In the genomic region with DNA sequence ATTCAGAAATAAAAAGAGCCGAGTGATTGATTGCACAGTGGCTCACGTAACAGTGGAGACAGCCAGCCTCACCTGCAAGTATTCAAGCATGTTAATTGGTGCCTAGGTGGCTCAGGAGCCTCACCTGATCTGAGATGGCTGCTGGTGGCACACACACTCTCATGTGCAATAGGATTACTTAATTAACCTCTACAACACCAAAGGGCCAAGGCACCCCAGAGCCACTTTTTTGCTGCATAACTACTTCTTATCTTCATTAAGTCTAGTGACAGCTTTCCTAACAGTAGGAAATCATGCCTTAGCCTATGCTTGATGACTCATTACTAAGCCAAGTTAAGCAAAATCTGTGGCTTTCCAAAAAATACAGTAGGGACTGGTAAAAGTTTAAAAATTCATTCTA, we compare ENCODE assay signal across 12 cellular contexts.
A peak's percentile ranks its signal among the peaks of the same experiment; 100 is the strongest.
DNase-seq lines count a peak whose midpoint lies in the region; ATAC-seq and TF ChIP-seq lines count a peak whose summit lies in the region.
"Had no signal": no experiment of that assay in that cellular context is flagged by ENCODE, and none has a peak within 500 bp of the region (broad histone marks: within the 10 kb centered on the region; RNA-seq: fewer than 3 reads in every experiment).

No MANE protein-coding gene starts in this region.

- H3K27me3 Mint-ChIP-seq in CD8-positive, alpha-beta memory T cell = peaks cover 0 to 7% of the 10 kb centered on the region in 2 donors
- H3K27me3 Mint-ChIP-seq: stimulated activated memory B cell treated with anti-CD40 and anti-IgM and Interleukin-4, amounts not matched to agents 10 μg/mL and 1 μg/mL and 100 μg/mL, for 72 hours had no signal

- H3K4me2 ChIP-seq in IMR-90 (ENCODE audit: low read depth, low read length) = peak overlapping the region; percentile 78
- peak overlapping the region; percentile 69 for H3K4me2 ChIP-seq in SK-N-SH
- H3K4me2 ChIP-seq in hepatocyte = peak overlapping the region; percentile 37

- dilution Hi-C loops in IMR-90 (cut with HindIII; ENCODE audit: low sequenced_read_pairs, unreplicated experiment) = no loop called here

- CTCF ChIA-PET in IMR-90 (lab: Yijun Ruan, JAX) = interaction anchor here (1.3 kb wide), 1 partner anchor 14 kb away, joined by 4 read pairs; no protein-coding TSS in a partner anchor
- CTCF ChIA-PET in SK-N-SH (lab: Yijun Ruan, JAX) = no interaction called here
- CTCF ChIA-PET in CD8-positive, alpha-beta memory T cell (lab: Charles Lee) = no interaction called here

- H3K27me3 ChIP-seq in IMR-90 (ENCODE audit: control insufficient read depth, insufficient read depth, low read length) (no peaks in the 10 kb centered on the region), SK-N-SH (ENCODE audit: insufficient read depth) (no peaks in the 10 kb centered on the region), hepatocyte (no peaks in the 10 kb centered on the region)
- H3K27me3 ChIP-seq in CD8-positive, alpha-beta memory T cell (ENCODE audit: insufficient read depth, low read length, poor library complexity, severe bottlenecking) = no peaks in the 10 kb centered on the region

- no peak overlapping the region for H3K14ac ChIP-seq in IMR-90 (replicated peaks; ENCODE audit: low read depth, low read length)

- no peak overlapping the region for H2AFZ ChIP-seq in IMR-90 (replicated peaks; ENCODE audit: low read length, poor library complexity)
- H2AFZ ChIP-seq in SK-N-SH (ENCODE audit: low read depth) = no peak overlapping the region
- H2AFZ ChIP-seq in hepatocyte = no peak overlapping the region

- no peaks in the 10 kb centered on the region for H3K9me3 Mint-ChIP-seq in CD8-positive, alpha-beta memory T cell
- H3K9me3 Mint-ChIP-seq: activated T-helper 17 cell treated with anti-CD3 and anti-CD28 coated beads, Interleukin-2, amount 50 U/mL, for 72 hours; stimulated activated memory B cell treated with anti-CD40 and anti-IgM and Interleukin-4, amounts not matched to agents 10 μg/mL and 1 μg/mL and 100 μg/mL, for 72 hours had no signal

- H3K56ac ChIP-seq in IMR-90 (ENCODE audit: extremely low read depth, insufficient read depth, low read length) = no peak overlapping the region

- no CpG with 5 or more reads among the region's 2 CpGs for WGBS in IMR-90 (ENCODE audit: extremely low coverage in 2 of 2, insufficient read length in 1 of 2), 2 experiments
- WGBS in SK-N-SH (ENCODE audit: low lambda C conversion rate) = 44% methylated on average over 2 of the region's 2 CpGs
- 50% methylated on average over 2 of the region's 2 CpGs for WGBS in hepatocyte (ENCODE audit: low lambda C conversion rate, missing lambda C conversion rate)

- TF ChIP-seq POLR2A in IMR-90 (IDR thresholded peaks at IDR 0.05; ENCODE audit: low read depth, low read length) = no peak

- H4K8ac ChIP-seq in IMR-90 (ENCODE audit: low read depth in 2 of 2, low read length in 2 of 2) = peak overlapping the region in 1 of 2 experiments; percentile 9; a peak in 1 of 4 replicates

- in situ Hi-C loops in IMR-90 (cut with MboI; ENCODE audit: low sequenced_read_pairs) = no loop called here

- H3K79me2 ChIP-seq in SK-N-SH (ENCODE audit: insufficient read depth) = no peaks in the 10 kb centered on the region
- no peaks in the 10 kb centered on the region for H3K79me2 ChIP-seq in hepatocyte

- ATAC-seq in IMR-90 (ENCODE audit: low read depth) = peak; percentile 65
- no peak for ATAC-seq in GM21723 (IDR thresholded peaks at IDR 0.05; ENCODE audit: unreplicated experiment)
- ATAC-seq: stimulated activated memory B cell treated with anti-CD40 and anti-IgM and Interleukin-4, amounts not matched to agents 10 μg/mL and 1 μg/mL and 100 μg/mL, for 72 hours had no signal

- H3K9me2 ChIP-seq in SK-N-SH (no peaks in the 10 kb centered on the region), hepatocyte (replicated peaks; ENCODE audit: insufficient read depth) (no peaks in the 10 kb centered on the region)

- DNase-seq in COR-L47 (lab: John Stamatoyannopoulos, UW) (peak; percentile 41), IMR-90 (peak; percentile 58), SK-N-SH (no peak), hepatocyte (ENCODE audit: low spot score) (peak; percentile 39), mesenteric fat pad (ENCODE audit: low spot score) (no peak)
- DNase-seq in CD8-positive, alpha-beta memory T cell = no peak
- DNase-seq in stimulated activated naive CD4-positive, alpha-beta T cell treated with Interleukin-2 at 50 U/mL for 16 hours (lab: John Stamatoyannopoulos, UW) = no peak
- DNase-seq: DND-41, naive B cell had no signal

- H3K79me1 ChIP-seq in IMR-90 (ENCODE audit: low read depth in 1 of 2, low read length in 2 of 2) = no peaks in the 10 kb centered on the region

- H3K36me3 ChIP-seq in IMR-90 (ENCODE audit: control insufficient read depth, insufficient read depth, low read length) = no peaks in the 10 kb centered on the region
- H3K36me3 ChIP-seq in SK-N-SH (replicated peaks in 1 of 2; ENCODE audit: control insufficient read depth in 1 of 2, insufficient read depth in 2 of 2, low read length in 1 of 2) = no peaks in the 10 kb centered on the region
- no peaks in the 10 kb centered on the region for H3K36me3 ChIP-seq in hepatocyte (replicated peaks; ENCODE audit: insufficient read depth, low read depth)
- H3K36me3 ChIP-seq in CD8-positive, alpha-beta memory T cell (ENCODE audit: insufficient read depth, low read length) = no peaks in the 10 kb centered on the region

- H3K27ac Mint-ChIP-seq in CD8-positive, alpha-beta memory T cell = peak overlapping the region in 1 of 8 donors; percentile 4
- H3K27ac Mint-ChIP-seq: activated T-helper 17 cell treated with anti-CD3 and anti-CD28 coated beads, Interleukin-2, amount 50 U/mL, for 72 hours; naive B cell; stimulated activated memory B cell treated with anti-CD40 and anti-IgM and Interleukin-4, amounts not matched to agents 10 μg/mL and 1 μg/mL and 100 μg/mL, for 72 hours had no signal

- no peak for TF ChIP-seq RAD21 in IMR-90 (IDR thresholded peaks at IDR 0.05; ENCODE audit: low read length)
- TF ChIP-seq RAD21 in SK-N-SH (IDR thresholded peaks at IDR 0.05; ENCODE audit: low read length) = no peak

- H2BK5ac ChIP-seq in IMR-90 (ENCODE audit: low read depth, low read length, poor library complexity, severe bottlenecking) = no peak overlapping the region

- no peak overlapping the region for H2AK9ac ChIP-seq in IMR-90 (replicated peaks; ENCODE audit: low read depth, low read length, poor library complexity)

- H3K4me3 Mint-ChIP-seq in CD8-positive, alpha-beta memory T cell = no peak overlapping the region
- H3K4me3 Mint-ChIP-seq: activated T-helper 17 cell treated with anti-CD3 and anti-CD28 coated beads, Interleukin-2, amount 50 U/mL, for 72 hours; naive B cell; stimulated activated memory B cell treated with anti-CD40 and anti-IgM and Interleukin-4, amounts not matched to agents 10 μg/mL and 1 μg/mL and 100 μg/mL, for 72 hours had no signal

- no peak overlapping the region for H4K5ac ChIP-seq in IMR-90 (ENCODE audit: low read depth, low read length)

- H3K4ac ChIP-seq in IMR-90 (ENCODE audit: low read depth, low read length) = peak overlapping the region; percentile 27; the same call in 1 of the 2 replicates

- H3K9me3 ChIP-seq in IMR-90 (ENCODE audit: control insufficient read depth, insufficient read depth, low read length) = no peaks in the 10 kb centered on the region
- no peaks in the 10 kb centered on the region for H3K9me3 ChIP-seq in SK-N-SH
- H3K9me3 ChIP-seq in hepatocyte (ENCODE audit: low read depth) = no peaks in the 10 kb centered on the region
- H3K9me3 ChIP-seq in CD8-positive, alpha-beta memory T cell (ENCODE audit: low read length) = no peaks in the 10 kb centered on the region

- no peaks in the 10 kb centered on the region for H3K4me1 Mint-ChIP-seq in CD8-positive, alpha-beta memory T cell
- H3K4me1 Mint-ChIP-seq: naive B cell; stimulated activated memory B cell treated with anti-CD40 and anti-IgM and Interleukin-4, amounts not matched to agents 10 μg/mL and 1 μg/mL and 100 μg/mL, for 72 hours had no signal

- H2AK5ac ChIP-seq in IMR-90 (ENCODE audit: low read depth, low read length) = no peak overlapping the region; the same call in 1 of the 2 replicates

- H3K9me1 ChIP-seq in IMR-90 (ENCODE audit: insufficient read depth, low read length) = peaks cover 2% of the 10 kb centered on the region; the same call in 1 of the 2 replicates

- H3K27ac ChIP-seq in IMR-90 (ENCODE audit: insufficient read depth, low read length) = no peak overlapping the region
- H3K27ac ChIP-seq in SK-N-SH (ENCODE audit: low read depth in 2 of 2, low read length in 1 of 2) = peak overlapping the region; percentile 68 to 77
- peak overlapping the region; percentile 84 for H3K27ac ChIP-seq in hepatocyte
- H3K27ac ChIP-seq in CD8-positive, alpha-beta memory T cell (ENCODE audit: low read depth, low read length) = no peak overlapping the region

- TF ChIP-seq CTCF in IMR-90 (conservative IDR thresholded peaks at IDR 0.05; ENCODE audit: low read depth, low read length) = no peak
- TF ChIP-seq CTCF in SK-N-SH (IDR thresholded peaks at IDR 0.05) = no peak
- no peak for TF ChIP-seq CTCF in hepatocyte (IDR thresholded peaks at IDR 0.05; ENCODE audit: poor library complexity)

- H3K36me3 Mint-ChIP-seq in CD8-positive, alpha-beta memory T cell = peaks cover 0 to 5% (median 4%) of the 10 kb centered on the region in 3 donors
- H3K36me3 Mint-ChIP-seq: stimulated activated memory B cell treated with anti-CD40 and anti-IgM and Interleukin-4, amounts not matched to agents 10 μg/mL and 1 μg/mL and 100 μg/mL, for 72 hours had no signal

- no peak for TF ChIP-seq EP300 in SK-N-SH (IDR thresholded peaks at IDR 0.05; ENCODE audit: borderline replicate concordance in 1 of 2, low read depth in 1 of 2, low read length in 1 of 2)

- BruUV-seq in IMR-90 (replicated peaks; lab: Mats Ljungman, UMichigan) = no TSS peak

- H4K20me1 ChIP-seq in IMR-90 (ENCODE audit: insufficient read depth, low read length) = no peaks in the 10 kb centered on the region; the same call in 1 of the 2 replicates
- no peaks in the 10 kb centered on the region for H4K20me1 ChIP-seq in SK-N-SH (ENCODE audit: insufficient read depth)
- H4K20me1 ChIP-seq in hepatocyte (ENCODE audit: insufficient read depth, poor library complexity, severe bottlenecking) = no peaks in the 10 kb centered on the region

- intact Hi-C loops in IMR-90 (cut with micrococcal nuclease) = no loop called here

- POLR2A ChIA-PET in IMR-90 (lab: Charles Lee; ENCODE audit: unreplicated experiment) = no interaction called here
- POLR2A ChIA-PET in SK-N-SH (lab: Yijun Ruan, JAX) = interaction anchor here (2.2 kb wide), 1 partner anchor 12 kb away, joined by 8 read pairs; no protein-coding TSS in a partner anchor
- POLR2A ChIA-PET in CD8-positive, alpha-beta memory T cell (lab: Charles Lee) = no interaction called here

- no peak overlapping the region for H2BK15ac ChIP-seq in IMR-90 (ENCODE audit: low read depth, low read length)

- no peak overlapping the region for H4K91ac ChIP-seq in IMR-90 (ENCODE audit: insufficient read depth, low read depth, low read length)

- peaks cover 12% of the 10 kb centered on the region for H3F3A ChIP-seq in SK-N-SH (replicated peaks; ENCODE audit: insufficient read depth)

- H3K4me3 ChIP-seq in IMR-90 (ENCODE audit: insufficient read depth, low read depth, low read length) (no peak overlapping the region), SK-N-SH (ENCODE audit: low read depth in 2 of 2, low read length in 1 of 2) (peak overlapping the region in 1 of 2 experiments; percentile 42; a peak in 1 of 4 replicates), hepatocyte (no peak overlapping the region)
- no peak overlapping the region for H3K4me3 ChIP-seq in CD8-positive, alpha-beta memory T cell (ENCODE audit: low read length)

- no peak overlapping the region for H2BK120ac ChIP-seq in IMR-90 (ENCODE audit: low read depth, low read length)

- H3K23ac ChIP-seq in IMR-90 (ENCODE audit: low read depth, low read length) = no peak overlapping the region

- no peak overlapping the region for H3K9ac ChIP-seq in IMR-90 (ENCODE audit: low read depth, low read length)
- no peak overlapping the region for H3K9ac ChIP-seq in SK-N-SH

- peak overlapping the region; percentile 11; the same call in 1 of the 2 replicates for H2BK20ac ChIP-seq in IMR-90 (ENCODE audit: low read depth, low read length)

- H3K18ac ChIP-seq in IMR-90 (ENCODE audit: low read depth, low read length) = peak overlapping the region; percentile 23; the same call in 1 of the 2 replicates

- H3K4me1 ChIP-seq in IMR-90 (ENCODE audit: control insufficient read depth, insufficient read depth, low read length) (peaks cover 5% of the 10 kb centered on the region), SK-N-SH (ENCODE audit: control insufficient read depth in 1 of 2, insufficient read depth in 2 of 2, low read depth in 1 of 2, low read length in 1 of 2) (peaks cover 13% of the 10 kb centered on the region in 2 experiments), hepatocyte (ENCODE audit: insufficient read depth) (peaks cover 11% of the 10 kb centered on the region)
- H3K4me1 ChIP-seq in CD8-positive, alpha-beta memory T cell (ENCODE audit: insufficient read depth, low read length) = no peaks in the 10 kb centered on the region

Comparison
In these comparisons a context has a peak if more than half of its experiments do, and no peak if none do; other contexts are left out.
1. DNase-seq: peak in COR-L47 (single experiment), IMR-90 (single experiment) and hepatocyte (single experiment); none in SK-N-SH (single experiment), CD8-positive, alpha-beta memory T cell (0 of 5), mesenteric fat pad (single experiment) and stimulated activated naive CD4-positive, alpha-beta T cell treated with Interleukin-2 at 50 U/mL for 16 hours (single experiment).
2. H3K27ac ChIP-seq: peak in SK-N-SH (2 of 2) and hepatocyte (single experiment); none in IMR-90 (single experiment) and CD8-positive, alpha-beta memory T cell (single experiment).
3. Peak in every context shown above with its lines, with median percentiles within 50 percentile points of each other: H3K4me2 ChIP-seq.